In genomic region chr4:144008602-144009001, GRCh38 we compare ENCODE assay signal across 6 cellular contexts. TPM values are rescaled to one million over a fixed set of nuclear protein-coding genes. Genes with fewer than 3 reads are reported as not detected.
"Had no signal": no experiment of that assay in that cellular context is flagged by ENCODE, and none has a peak within 500 bp of the region (broad histone marks: within the 10 kb centered on the region; RNA-seq: fewer than 3 reads in every experiment).

No MANE protein-coding gene starts in this region.

RNA-seq across cellular contexts. Expression of gene GYPB, which starts 10.6 kb away (rescaled TPM):
- polyA plus RNA-seq: endothelial cell of umbilical vein, esophagus, fibroblast of lung, foreskin keratinocyte, heart left ventricle, heart right ventricle had no signal
